ENCODE assay signal across 8 cellular contexts in genomic region chr3:179563298-179563934, GRCh38. TPM values are rescaled to one million over a fixed set of nuclear protein-coding genes. Genes with fewer than 3 reads are reported as not detected.
DNase-seq lines count a peak whose midpoint lies in the region; ATAC-seq and TF ChIP-seq lines count a peak whose summit lies in the region.

No MANE protein-coding gene starts in this region.

- ATAC-seq in GM21529 (IDR thresholded peaks at IDR 0.05; ENCODE audit: unreplicated experiment) = peak; percentile 51

- H3K27ac ChIP-seq in DOHH2 (ENCODE audit: low read depth, low read length) (peak overlapping the region; percentile 82), neuronal stem cell (replicated peaks; ENCODE audit: low read length) (peak overlapping the region; percentile 99), subcutaneous abdominal adipose tissue (ENCODE audit: low read depth, low read length) (peak overlapping the region; percentile 60)

- H3K9ac ChIP-seq in neuronal stem cell (ENCODE audit: low read depth, low read length, poor library complexity) = peak overlapping the region; percentile 88
- peak overlapping the region; percentile 26 to 83 (median 81) for H3K9ac ChIP-seq in subcutaneous abdominal adipose tissue (ENCODE audit: low read length in 5 of 5)

- no peak overlapping the region for H3K14ac ChIP-seq in neuronal stem cell (ENCODE audit: low read length)

- H4K91ac ChIP-seq in neuronal stem cell (ENCODE audit: low read depth, low read length, poor library complexity) = no peak overlapping the region

- H3K9me2 ChIP-seq in DOHH2 (replicated peaks; ENCODE audit: control insufficient read depth, low read length) = no peaks in the 10 kb centered on the region

- no peak overlapping the region for H3K4ac ChIP-seq in neuronal stem cell (ENCODE audit: low read length)

- H2BK15ac ChIP-seq in neuronal stem cell (ENCODE audit: low read length) = peak overlapping the region; percentile 33

- peak overlapping the region; percentile 95 for H3K18ac ChIP-seq in neuronal stem cell (ENCODE audit: low read length)

- H2BK120ac ChIP-seq in neuronal stem cell (ENCODE audit: low read depth, low read length) = no peak overlapping the region

- H3K4me3 ChIP-seq in DOHH2 (ENCODE audit: low read length) (peak overlapping the region; percentile 98), foreskin fibroblast (ENCODE audit: low read depth in 1 of 2, low read length in 2 of 2) (peak overlapping the region; percentile 77 to 92), neuronal stem cell (ENCODE audit: low read length in 2 of 2) (peak overlapping the region; percentile 83 to 95), subcutaneous abdominal adipose tissue (ENCODE audit: low read depth in 1 of 5, low read length in 5 of 5) (peak overlapping the region; percentile 75 to 99 (median 96))

- no peak overlapping the region for H4K8ac ChIP-seq in neuronal stem cell (ENCODE audit: low read depth, low read length)

- H3K4me2 ChIP-seq in DOHH2 (ENCODE audit: low read length) (peak overlapping the region; percentile 76), neuronal stem cell (ENCODE audit: insufficient read depth, low read length, poor library complexity, severe bottlenecking) (peak overlapping the region; percentile 74)

- DNase-seq in HuH-7 (ENCODE audit: low spot score) = peak; percentile 32
- DNase-seq in SHP77 (lab: John Stamatoyannopoulos, UW) = peak; percentile 16 to 50
- DNase-seq in activated effector memory CD4-positive, alpha-beta T cell treated with anti-CD3 and anti-CD28 coated beads, Interleukin-2, amount 50 U/mL, for 16 hours = peak; percentile 89
- DNase-seq in foreskin fibroblast = peak; percentile 71 to 88
- peak; percentile 65 for DNase-seq in neuronal stem cell (ENCODE audit: low spot score)

- no peaks in the 10 kb centered on the region for H3K9me3 ChIP-seq in DOHH2 (ENCODE audit: control insufficient read depth, insufficient read depth, low read length)
- H3K9me3 ChIP-seq in neuronal stem cell (replicated peaks in 1 of 2; ENCODE audit: control insufficient read depth in 2 of 2, insufficient read depth in 1 of 2, low read depth in 1 of 2, low read length in 2 of 2) = no peaks in the 10 kb centered on the region
- H3K9me3 ChIP-seq in subcutaneous abdominal adipose tissue (ENCODE audit: control insufficient read depth in 5 of 5, low read length in 5 of 5) = no peaks in the 10 kb centered on the region

- no peak overlapping the region for H2BK12ac ChIP-seq in neuronal stem cell (ENCODE audit: low read length)

- peak overlapping the region; percentile 96 for H2AFZ ChIP-seq in neuronal stem cell (ENCODE audit: low read length)

- H4K20me1 ChIP-seq in DOHH2 (ENCODE audit: control insufficient read depth, insufficient read depth, low read depth, low read length) = peaks cover 11% of the 10 kb centered on the region; the same call in 1 of the 2 replicates

- peaks cover 4% of the 10 kb centered on the region for H3K79me1 ChIP-seq in neuronal stem cell (ENCODE audit: low read depth, low read length)

- H3K4me1 ChIP-seq in DOHH2 (ENCODE audit: control insufficient read depth, low read length) (peaks cover 29% of the 10 kb centered on the region), neuronal stem cell (ENCODE audit: control insufficient read depth in 2 of 2, insufficient read depth in 1 of 2, low read depth in 1 of 2, low read length in 2 of 2) (peaks cover 3 to 6% of the 10 kb centered on the region in 2 donors), subcutaneous abdominal adipose tissue (ENCODE audit: control insufficient read depth in 5 of 5, insufficient read depth in 5 of 5, low read length in 5 of 5) (peaks cover 0 to 13% (median 8%) of the 10 kb centered on the region in 5 donors)

- TF ChIP-seq CTCF in DOHH2 (IDR thresholded peaks at IDR 0.05; ENCODE audit: low read depth, low read length, poor library complexity, severe bottlenecking) (peak; percentile 23), foreskin fibroblast (IDR thresholded peaks at IDR 0.05; ENCODE audit: low read depth, low read length) (peak; percentile 28)

- H3K27me3 ChIP-seq in DOHH2 (ENCODE audit: control insufficient read depth, low read length) (no peaks in the 10 kb centered on the region), neuronal stem cell (ENCODE audit: control insufficient read depth in 3 of 3, insufficient read depth in 3 of 3, low read depth in 1 of 3, low read length in 3 of 3) (no peaks in the 10 kb centered on the region), subcutaneous abdominal adipose tissue (ENCODE audit: control insufficient read depth in 5 of 5, insufficient read depth in 4 of 5, low read length in 5 of 5) (no peaks in the 10 kb centered on the region)

- H3K36me3 ChIP-seq in DOHH2 (ENCODE audit: control insufficient read depth, low read length) = peaks cover 10% of the 10 kb centered on the region
- H3K36me3 ChIP-seq in neuronal stem cell (replicated peaks in 1 of 2; ENCODE audit: control insufficient read depth in 2 of 2, insufficient read depth in 2 of 2, low read length in 2 of 2) = no peaks in the 10 kb centered on the region
- no peaks in the 10 kb centered on the region for H3K36me3 ChIP-seq in subcutaneous abdominal adipose tissue (ENCODE audit: control insufficient read depth in 5 of 5, insufficient read depth in 5 of 5, low read length in 5 of 5)

- peaks cover 53% of the 10 kb centered on the region for H3K79me2 ChIP-seq in DOHH2 (ENCODE audit: control insufficient read depth, low read length)

- no peak overlapping the region for H2AK5ac ChIP-seq in neuronal stem cell (ENCODE audit: low read depth, low read length)

- peak overlapping the region; percentile 97 for H2BK5ac ChIP-seq in neuronal stem cell (ENCODE audit: low read length)

- peaks cover 3% of the 10 kb centered on the region; the same call in 1 of the 2 replicates for H3F3A ChIP-seq in DOHH2 (ENCODE audit: control insufficient read depth, insufficient read depth)

- no CpG with 5 or more reads among the region's 39 CpGs for WGBS in neuronal stem cell (ENCODE audit: extremely low coverage in 2 of 2, insufficient read length in 2 of 2, insufficient replicate concordance in 1 of 2), 2 donors

- peak overlapping the region; percentile 90 for H3K23ac ChIP-seq in neuronal stem cell (ENCODE audit: low read depth, low read length, poor library complexity)

RNA-seq across cellular contexts. Expression of gene ACTL6A, which starts 0.7 kb away (rescaled TPM):
- 75.9 TPM for polyA plus RNA-seq in neuronal stem cell (2013, experiment 1 of 2)
- 75.0 TPM for polyA plus RNA-seq in neuronal stem cell (2013, experiment 2 of 2)

RNA-seq across cellular contexts. Expression of gene MRPL47, which starts 41.0 kb away (rescaled TPM):
- 96.3 TPM for polyA plus RNA-seq in neuronal stem cell (2013, experiment 1 of 2)
- polyA plus RNA-seq in neuronal stem cell (2013, experiment 2 of 2) = 95.4 TPM

RNA-seq across cellular contexts. Expression of gene NDUFB5, which starts 41.2 kb away (rescaled TPM):
- 103 TPM for polyA plus RNA-seq in neuronal stem cell (2013, experiment 1 of 2)
- 104 TPM for polyA plus RNA-seq in neuronal stem cell (2013, experiment 2 of 2)

Comparison
In these comparisons a context has a peak if more than half of its experiments do, and no peak if none do; other contexts are left out.
1. Peak in every context shown above with its lines: DNase-seq, ATAC-seq, H3K4me3 ChIP-seq and H3K27ac ChIP-seq.
2. DNase-seq: peak in every context shown above with its lines; median percentile 89 in activated effector memory CD4-positive, alpha-beta T cell treated with anti-CD3 and anti-CD28 coated beads, Interleukin-2, amount 50 U/mL, for 16 hours; 80 in foreskin fibroblast; 65 in neuronal stem cell; 33 in SHP77; 32 in HuH-7.